In the genomic region with DNA sequence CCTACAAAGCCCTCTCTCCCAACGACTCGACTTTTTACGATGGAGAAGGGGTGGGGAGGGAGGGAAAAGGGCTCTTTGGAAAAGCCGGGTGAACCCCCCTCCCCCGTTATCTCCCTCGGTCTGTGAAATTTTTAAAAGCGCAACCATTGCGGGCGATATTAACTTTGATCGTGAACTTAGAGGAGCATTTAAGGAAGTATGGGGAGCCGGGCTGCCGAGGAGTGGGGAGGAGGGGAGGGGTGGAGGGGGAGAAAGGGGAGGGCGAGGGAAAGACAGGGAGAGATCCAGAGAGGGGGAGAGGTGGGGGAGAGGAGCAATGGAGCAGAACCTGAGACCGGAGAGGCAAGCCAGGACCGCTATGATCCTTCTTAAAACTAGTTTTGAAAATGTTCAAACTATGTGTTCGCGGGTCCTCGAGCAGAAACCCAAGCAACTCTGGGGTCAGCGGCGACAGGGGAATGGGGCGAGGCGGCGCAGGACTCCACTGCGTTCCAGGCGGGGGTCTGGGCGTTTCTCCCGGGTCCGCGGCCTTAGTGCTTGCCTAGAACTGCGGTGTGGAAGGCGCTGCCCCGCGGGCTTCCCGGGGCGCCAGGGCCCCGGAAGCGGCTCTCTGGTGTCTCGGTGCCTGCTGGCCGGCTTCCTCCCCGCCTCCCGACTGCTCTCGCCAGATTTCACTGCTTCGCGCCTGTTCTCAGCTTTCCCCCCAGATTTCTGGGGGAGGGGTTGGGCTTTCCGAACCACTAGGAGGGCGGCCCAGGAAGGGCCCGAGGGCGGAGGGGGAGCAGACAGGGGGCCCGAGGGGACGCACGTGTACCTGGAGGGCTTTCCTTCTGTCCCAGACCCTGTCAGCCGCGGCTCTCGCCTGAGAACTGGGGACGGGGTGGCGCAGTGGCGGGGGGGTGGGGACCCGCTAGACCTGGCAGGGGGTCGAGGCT, we compare ENCODE assay signal across 1 cellular context.
A peak's percentile ranks its signal among the peaks of the same experiment; 100 is the strongest.
TF ChIP-seq lines count a peak whose summit lies in the region.

A gene (minus strand): TSS at position 871 of the 935 bp plus-strand sequence.

TF ChIP-seq in HEK293, 187 proteins besides CTCF, POLR2A, EP300 and RAD21 (continued from another document and continues in another):
- TF ChIP-seq, protein P1, sequence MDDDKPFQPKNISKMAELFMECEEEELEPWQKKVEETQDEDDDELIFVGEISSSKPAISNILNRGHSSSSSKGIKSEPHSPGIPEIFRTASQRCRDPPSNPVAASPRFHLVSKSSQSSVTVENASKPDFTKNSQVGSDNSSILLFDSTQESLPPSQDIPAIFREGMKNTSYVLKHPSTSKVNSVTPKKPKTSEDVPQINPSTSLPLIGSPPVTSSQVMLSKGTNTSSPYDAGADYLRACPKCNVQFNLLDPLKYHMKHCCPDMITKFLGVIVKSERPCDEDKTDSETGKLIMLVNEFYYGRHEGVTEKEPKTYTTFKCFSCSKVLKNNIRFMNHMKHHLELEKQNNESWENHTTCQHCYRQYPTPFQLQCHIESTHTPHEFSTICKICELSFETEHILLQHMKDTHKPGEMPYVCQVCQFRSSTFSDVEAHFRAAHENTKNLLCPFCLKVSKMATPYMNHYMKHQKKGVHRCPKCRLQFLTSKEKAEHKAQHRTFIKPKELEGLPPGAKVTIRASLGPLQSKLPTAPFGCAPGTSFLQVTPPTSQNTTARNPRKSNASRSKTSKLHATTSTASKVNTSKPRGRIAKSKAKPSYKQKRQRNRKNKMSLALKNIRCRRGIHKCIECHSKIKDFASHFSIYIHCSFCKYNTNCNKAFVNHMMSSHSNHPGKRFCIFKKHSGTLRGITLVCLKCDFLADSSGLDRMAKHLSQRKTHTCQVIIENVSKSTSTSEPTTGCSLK (tag by site-specific recombination; IDR thresholded peaks at IDR 0.05) = no peak
- no peak; the same call in 1 of the 2 replicates for TF ChIP-seq ZNF366 (tag by site-specific recombination; conservative IDR thresholded peaks at IDR 0.05)
- peak; percentile 25; the same call in 1 of the 2 replicates for TF ChIP-seq SP3 (tag by site-specific recombination; IDR thresholded peaks at IDR 0.05)
- peak; percentile 40 for TF ChIP-seq GLIS1 (tag by site-specific recombination; IDR thresholded peaks at IDR 0.05)
- no peak for TF ChIP-seq OVOL3 (tag by site-specific recombination; IDR thresholded peaks at IDR 0.05)
- peak; percentile 19; the same call in 1 of the 2 replicates for TF ChIP-seq KLF10 (tag by site-specific recombination; IDR thresholded peaks at IDR 0.05)
- no peak for TF ChIP-seq HOXC10 (CRISPR knock-in tag; IDR thresholded peaks at IDR 0.05)
- TF ChIP-seq ZNF184 (tag by site-specific recombination; IDR thresholded peaks at IDR 0.05) = no peak
- TF ChIP-seq ZSCAN16 (tag by site-specific recombination; IDR thresholded peaks at IDR 0.05) = no peak
- no peak for TF ChIP-seq ZNF221 (tag by site-specific recombination; IDR thresholded peaks at IDR 0.05; ENCODE audit: borderline replicate concordance)
- TF ChIP-seq ZNF239 (tag by site-specific recombination; IDR thresholded peaks at IDR 0.05) = no peak
- TF ChIP-seq MEIS1 (CRISPR knock-in tag; IDR thresholded peaks at IDR 0.05; ENCODE audit: borderline replicate concordance) = no peak
- TF ChIP-seq, protein P2, sequence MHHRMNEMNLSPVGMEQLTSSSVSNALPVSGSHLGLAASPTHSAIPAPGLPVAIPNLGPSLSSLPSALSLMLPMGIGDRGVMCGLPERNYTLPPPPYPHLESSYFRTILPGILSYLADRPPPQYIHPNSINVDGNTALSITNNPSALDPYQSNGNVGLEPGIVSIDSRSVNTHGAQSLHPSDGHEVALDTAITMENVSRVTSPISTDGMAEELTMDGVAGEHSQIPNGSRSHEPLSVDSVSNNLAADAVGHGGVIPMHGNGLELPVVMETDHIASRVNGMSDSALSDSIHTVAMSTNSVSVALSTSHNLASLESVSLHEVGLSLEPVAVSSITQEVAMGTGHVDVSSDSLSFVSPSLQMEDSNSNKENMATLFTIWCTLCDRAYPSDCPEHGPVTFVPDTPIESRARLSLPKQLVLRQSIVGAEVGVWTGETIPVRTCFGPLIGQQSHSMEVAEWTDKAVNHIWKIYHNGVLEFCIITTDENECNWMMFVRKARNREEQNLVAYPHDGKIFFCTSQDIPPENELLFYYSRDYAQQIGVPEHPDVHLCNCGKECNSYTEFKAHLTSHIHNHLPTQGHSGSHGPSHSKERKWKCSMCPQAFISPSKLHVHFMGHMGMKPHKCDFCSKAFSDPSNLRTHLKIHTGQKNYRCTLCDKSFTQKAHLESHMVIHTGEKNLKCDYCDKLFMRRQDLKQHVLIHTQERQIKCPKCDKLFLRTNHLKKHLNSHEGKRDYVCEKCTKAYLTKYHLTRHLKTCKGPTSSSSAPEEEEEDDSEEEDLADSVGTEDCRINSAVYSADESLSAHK (tag by site-specific recombination; IDR thresholded peaks at IDR 0.05) = 0 out of 2 replicates have a peak, but pooled peaks have one; percentile 2
- TF ChIP-seq, protein P3, sequence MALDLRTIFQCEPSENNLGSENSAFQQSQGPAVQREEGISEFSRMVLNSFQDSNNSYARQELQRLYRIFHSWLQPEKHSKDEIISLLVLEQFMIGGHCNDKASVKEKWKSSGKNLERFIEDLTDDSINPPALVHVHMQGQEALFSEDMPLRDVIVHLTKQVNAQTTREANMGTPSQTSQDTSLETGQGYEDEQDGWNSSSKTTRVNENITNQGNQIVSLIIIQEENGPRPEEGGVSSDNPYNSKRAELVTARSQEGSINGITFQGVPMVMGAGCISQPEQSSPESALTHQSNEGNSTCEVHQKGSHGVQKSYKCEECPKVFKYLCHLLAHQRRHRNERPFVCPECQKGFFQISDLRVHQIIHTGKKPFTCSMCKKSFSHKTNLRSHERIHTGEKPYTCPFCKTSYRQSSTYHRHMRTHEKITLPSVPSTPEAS (tag by site-specific recombination; IDR thresholded peaks at IDR 0.05) = no peak
- TF ChIP-seq ZNF174 (tag by site-specific recombination; IDR thresholded peaks at IDR 0.05) = no peak
- TF ChIP-seq, protein P4, sequence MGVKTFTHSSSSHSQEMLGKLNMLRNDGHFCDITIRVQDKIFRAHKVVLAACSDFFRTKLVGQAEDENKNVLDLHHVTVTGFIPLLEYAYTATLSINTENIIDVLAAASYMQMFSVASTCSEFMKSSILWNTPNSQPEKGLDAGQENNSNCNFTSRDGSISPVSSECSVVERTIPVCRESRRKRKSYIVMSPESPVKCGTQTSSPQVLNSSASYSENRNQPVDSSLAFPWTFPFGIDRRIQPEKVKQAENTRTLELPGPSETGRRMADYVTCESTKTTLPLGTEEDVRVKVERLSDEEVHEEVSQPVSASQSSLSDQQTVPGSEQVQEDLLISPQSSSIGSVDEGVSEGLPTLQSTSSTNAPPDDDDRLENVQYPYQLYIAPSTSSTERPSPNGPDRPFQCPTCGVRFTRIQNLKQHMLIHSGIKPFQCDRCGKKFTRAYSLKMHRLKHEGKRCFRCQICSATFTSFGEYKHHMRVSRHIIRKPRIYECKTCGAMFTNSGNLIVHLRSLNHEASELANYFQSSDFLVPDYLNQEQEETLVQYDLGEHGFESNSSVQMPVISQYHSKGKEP (tag by site-specific recombination; IDR thresholded peaks at IDR 0.05) = 0 out of 2 replicates have a peak, but pooled peaks have one; percentile 8
- no peak for TF ChIP-seq ZNF624 (tag by site-specific recombination; IDR thresholded peaks at IDR 0.05)
- TF ChIP-seq, protein P5, sequence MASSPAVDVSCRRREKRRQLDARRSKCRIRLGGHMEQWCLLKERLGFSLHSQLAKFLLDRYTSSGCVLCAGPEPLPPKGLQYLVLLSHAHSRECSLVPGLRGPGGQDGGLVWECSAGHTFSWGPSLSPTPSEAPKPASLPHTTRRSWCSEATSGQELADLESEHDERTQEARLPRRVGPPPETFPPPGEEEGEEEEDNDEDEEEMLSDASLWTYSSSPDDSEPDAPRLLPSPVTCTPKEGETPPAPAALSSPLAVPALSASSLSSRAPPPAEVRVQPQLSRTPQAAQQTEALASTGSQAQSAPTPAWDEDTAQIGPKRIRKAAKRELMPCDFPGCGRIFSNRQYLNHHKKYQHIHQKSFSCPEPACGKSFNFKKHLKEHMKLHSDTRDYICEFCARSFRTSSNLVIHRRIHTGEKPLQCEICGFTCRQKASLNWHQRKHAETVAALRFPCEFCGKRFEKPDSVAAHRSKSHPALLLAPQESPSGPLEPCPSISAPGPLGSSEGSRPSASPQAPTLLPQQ (tag by site-specific recombination; IDR thresholded peaks at IDR 0.05) = no peak
- TF ChIP-seq, protein P6, sequence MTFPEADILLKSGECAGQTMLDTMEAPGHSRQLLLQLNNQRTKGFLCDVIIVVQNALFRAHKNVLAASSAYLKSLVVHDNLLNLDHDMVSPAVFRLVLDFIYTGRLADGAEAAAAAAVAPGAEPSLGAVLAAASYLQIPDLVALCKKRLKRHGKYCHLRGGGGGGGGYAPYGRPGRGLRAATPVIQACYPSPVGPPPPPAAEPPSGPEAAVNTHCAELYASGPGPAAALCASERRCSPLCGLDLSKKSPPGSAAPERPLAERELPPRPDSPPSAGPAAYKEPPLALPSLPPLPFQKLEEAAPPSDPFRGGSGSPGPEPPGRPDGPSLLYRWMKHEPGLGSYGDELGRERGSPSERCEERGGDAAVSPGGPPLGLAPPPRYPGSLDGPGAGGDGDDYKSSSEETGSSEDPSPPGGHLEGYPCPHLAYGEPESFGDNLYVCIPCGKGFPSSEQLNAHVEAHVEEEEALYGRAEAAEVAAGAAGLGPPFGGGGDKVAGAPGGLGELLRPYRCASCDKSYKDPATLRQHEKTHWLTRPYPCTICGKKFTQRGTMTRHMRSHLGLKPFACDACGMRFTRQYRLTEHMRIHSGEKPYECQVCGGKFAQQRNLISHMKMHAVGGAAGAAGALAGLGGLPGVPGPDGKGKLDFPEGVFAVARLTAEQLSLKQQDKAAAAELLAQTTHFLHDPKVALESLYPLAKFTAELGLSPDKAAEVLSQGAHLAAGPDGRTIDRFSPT (tag by site-specific recombination; IDR thresholded peaks at IDR 0.05) = no peak
- TF ChIP-seq ZNF140 (tag by site-specific recombination; IDR thresholded peaks at IDR 0.05) = no peak
- TF ChIP-seq ZNF121 (tag by site-specific recombination; IDR thresholded peaks at IDR 0.05) = no peak
- TF ChIP-seq ZNF791 (tag by site-specific recombination; IDR thresholded peaks at IDR 0.05) = no peak
- no peak for TF ChIP-seq ZNF596 (tag by site-specific recombination; IDR thresholded peaks at IDR 0.05)
- TF ChIP-seq, protein P7, sequence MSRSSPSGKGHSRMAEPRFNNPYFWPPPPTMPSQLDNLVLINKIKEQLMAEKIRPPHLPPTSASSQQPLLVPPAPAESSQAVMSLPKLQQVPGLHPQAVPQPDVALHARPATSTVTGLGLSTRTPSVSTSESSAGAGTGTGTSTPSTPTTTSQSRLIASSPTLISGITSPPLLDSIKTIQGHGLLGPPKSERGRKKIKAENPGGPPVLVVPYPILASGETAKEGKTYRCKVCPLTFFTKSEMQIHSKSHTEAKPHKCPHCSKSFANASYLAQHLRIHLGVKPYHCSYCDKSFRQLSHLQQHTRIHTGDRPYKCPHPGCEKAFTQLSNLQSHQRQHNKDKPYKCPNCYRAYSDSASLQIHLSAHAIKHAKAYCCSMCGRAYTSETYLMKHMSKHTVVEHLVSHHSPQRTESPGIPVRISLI (tag by site-specific recombination; IDR thresholded peaks at IDR 0.05) = no peak
- no peak for TF ChIP-seq IKZF3 (tag by site-specific recombination; IDR thresholded peaks at IDR 0.05)
- TF ChIP-seq, protein P8, sequence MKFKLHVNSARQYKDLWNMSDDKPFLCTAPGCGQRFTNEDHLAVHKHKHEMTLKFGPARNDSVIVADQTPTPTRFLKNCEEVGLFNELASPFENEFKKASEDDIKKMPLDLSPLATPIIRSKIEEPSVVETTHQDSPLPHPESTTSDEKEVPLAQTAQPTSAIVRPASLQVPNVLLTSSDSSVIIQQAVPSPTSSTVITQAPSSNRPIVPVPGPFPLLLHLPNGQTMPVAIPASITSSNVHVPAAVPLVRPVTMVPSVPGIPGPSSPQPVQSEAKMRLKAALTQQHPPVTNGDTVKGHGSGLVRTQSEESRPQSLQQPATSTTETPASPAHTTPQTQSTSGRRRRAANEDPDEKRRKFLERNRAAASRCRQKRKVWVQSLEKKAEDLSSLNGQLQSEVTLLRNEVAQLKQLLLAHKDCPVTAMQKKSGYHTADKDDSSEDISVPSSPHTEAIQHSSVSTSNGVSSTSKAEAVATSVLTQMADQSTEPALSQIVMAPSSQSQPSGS (tag by site-specific recombination; IDR thresholded peaks at IDR 0.05; ENCODE audit: low read depth) = no peak
- no peak for TF ChIP-seq ZNF777 (tag by site-specific recombination; IDR thresholded peaks at IDR 0.05; ENCODE audit: borderline replicate concordance)
- no peak for TF ChIP-seq ZNF433 (tag by site-specific recombination; IDR thresholded peaks at IDR 0.05; ENCODE audit: low read depth)
- TF ChIP-seq, protein P9, sequence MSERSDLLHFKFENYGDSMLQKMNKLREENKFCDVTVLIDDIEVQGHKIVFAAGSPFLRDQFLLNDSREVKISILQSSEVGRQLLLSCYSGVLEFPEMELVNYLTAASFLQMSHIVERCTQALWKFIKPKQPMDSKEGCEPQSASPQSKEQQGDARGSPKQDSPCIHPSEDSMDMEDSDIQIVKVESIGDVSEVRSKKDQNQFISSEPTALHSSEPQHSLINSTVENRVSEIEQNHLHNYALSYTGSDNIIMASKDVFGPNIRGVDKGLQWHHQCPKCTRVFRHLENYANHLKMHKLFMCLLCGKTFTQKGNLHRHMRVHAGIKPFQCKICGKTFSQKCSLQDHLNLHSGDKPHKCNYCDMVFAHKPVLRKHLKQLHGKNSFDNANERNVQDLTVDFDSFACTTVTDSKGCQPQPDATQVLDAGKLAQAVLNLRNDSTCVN (tag by site-specific recombination; optimal IDR thresholded peaks at IDR 0.05) = peak; percentile 36
- TF ChIP-seq ZNF114 (tag by site-specific recombination; IDR thresholded peaks at IDR 0.05) = no peak
- TF ChIP-seq ZNF830 (tag by site-specific recombination; IDR thresholded peaks at IDR 0.05; ENCODE audit: low read depth) = no peak
- TF ChIP-seq ZNF544 (tag by site-specific recombination; IDR thresholded peaks at IDR 0.05) = no peak
- TF ChIP-seq RBAK (tag by site-specific recombination; IDR thresholded peaks at IDR 0.05) = no peak
- no peak for TF ChIP-seq ZNF514 (tag by site-specific recombination; IDR thresholded peaks at IDR 0.05)
- TF ChIP-seq, protein P10, sequence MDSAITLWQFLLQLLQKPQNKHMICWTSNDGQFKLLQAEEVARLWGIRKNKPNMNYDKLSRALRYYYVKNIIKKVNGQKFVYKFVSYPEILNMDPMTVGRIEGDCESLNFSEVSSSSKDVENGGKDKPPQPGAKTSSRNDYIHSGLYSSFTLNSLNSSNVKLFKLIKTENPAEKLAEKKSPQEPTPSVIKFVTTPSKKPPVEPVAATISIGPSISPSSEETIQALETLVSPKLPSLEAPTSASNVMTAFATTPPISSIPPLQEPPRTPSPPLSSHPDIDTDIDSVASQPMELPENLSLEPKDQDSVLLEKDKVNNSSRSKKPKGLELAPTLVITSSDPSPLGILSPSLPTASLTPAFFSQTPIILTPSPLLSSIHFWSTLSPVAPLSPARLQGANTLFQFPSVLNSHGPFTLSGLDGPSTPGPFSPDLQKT (IDR thresholded peaks at IDR 0.05; ENCODE audit: borderline replicate concordance, low read depth, low read length) = no peak
- no peak for TF ChIP-seq ZNF37A (tag by site-specific recombination; IDR thresholded peaks at IDR 0.05)
- TF ChIP-seq ZNF416 (tag by site-specific recombination; IDR thresholded peaks at IDR 0.05) = no peak
- no peak for TF ChIP-seq ZNF785 (tag by site-specific recombination; IDR thresholded peaks at IDR 0.05)
- 0 out of 2 replicates have a peak, but pooled peaks have one; percentile 24 for TF ChIP-seq ZNF2 (tag by site-specific recombination; IDR thresholded peaks at IDR 0.05)
- TF ChIP-seq ZNF391 (tag by site-specific recombination; IDR thresholded peaks at IDR 0.05; ENCODE audit: borderline replicate concordance, low read depth) = no peak
